In the genomic region with DNA sequence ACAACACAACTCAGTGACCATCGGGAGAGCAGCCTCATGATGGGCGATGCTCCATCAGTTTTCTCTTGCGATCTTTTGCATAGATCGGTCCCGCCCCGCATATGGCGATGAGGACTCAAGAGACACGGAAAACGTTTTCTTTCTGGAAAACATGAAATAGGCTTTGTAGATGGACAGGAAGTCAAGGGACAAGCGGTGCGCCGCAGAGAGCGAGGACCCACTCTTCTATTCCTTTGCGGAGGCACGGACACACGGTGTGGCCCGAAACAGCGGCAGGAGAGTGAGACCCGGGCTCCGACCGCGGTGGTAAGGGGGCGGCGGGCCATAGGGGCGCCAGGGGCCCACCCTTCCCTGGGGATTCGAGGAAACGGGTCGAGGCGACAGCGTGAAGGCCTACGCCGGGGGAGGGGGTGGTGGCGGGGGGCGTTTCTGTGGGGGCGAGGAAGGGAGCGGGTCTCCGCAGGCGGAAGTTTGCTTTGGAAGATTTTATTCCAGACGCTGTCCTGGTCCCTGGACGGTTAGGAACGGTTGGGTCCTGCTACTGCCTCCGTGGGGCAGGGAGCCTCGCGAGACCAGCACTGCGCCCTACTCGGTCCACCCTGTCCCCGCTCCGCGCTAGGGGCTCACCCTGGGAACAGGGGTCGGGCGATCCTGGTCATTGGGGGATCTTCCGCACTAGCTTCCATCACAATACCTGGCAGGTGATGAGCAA, we compare ENCODE assay signal across 1 cellular context.
TF ChIP-seq lines count a peak whose summit lies in the region.

No MANE protein-coding gene starts in this region.

TF ChIP-seq in HepG2, 621 proteins besides CTCF, POLR2A, EP300 and RAD21 (continues in another document):
- TF ChIP-seq, protein P1, sequence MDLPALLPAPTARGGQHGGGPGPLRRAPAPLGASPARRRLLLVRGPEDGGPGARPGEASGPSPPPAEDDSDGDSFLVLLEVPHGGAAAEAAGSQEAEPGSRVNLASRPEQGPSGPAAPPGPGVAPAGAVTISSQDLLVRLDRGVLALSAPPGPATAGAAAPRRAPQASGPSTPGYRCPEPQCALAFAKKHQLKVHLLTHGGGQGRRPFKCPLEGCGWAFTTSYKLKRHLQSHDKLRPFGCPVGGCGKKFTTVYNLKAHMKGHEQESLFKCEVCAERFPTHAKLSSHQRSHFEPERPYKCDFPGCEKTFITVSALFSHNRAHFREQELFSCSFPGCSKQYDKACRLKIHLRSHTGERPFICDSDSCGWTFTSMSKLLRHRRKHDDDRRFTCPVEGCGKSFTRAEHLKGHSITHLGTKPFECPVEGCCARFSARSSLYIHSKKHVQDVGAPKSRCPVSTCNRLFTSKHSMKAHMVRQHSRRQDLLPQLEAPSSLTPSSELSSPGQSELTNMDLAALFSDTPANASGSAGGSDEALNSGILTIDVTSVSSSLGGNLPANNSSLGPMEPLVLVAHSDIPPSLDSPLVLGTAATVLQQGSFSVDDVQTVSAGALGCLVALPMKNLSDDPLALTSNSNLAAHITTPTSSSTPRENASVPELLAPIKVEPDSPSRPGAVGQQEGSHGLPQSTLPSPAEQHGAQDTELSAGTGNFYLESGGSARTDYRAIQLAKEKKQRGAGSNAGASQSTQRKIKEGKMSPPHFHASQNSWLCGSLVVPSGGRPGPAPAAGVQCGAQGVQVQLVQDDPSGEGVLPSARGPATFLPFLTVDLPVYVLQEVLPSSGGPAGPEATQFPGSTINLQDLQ (CRISPR knock-in tag; IDR thresholded peaks at IDR 0.05) = no peak
- peak; percentile 13; the same call in 1 of the 2 replicates for TF ChIP-seq TAF1 (CRISPR knock-in tag; IDR thresholded peaks at IDR 0.05)
- no peak for TF ChIP-seq STAG1 (CRISPR knock-in tag; IDR thresholded peaks at IDR 0.05)
- TF ChIP-seq RAD51 (IDR thresholded peaks at IDR 0.05; ENCODE audit: borderline replicate concordance) = no peak
- no peak for TF ChIP-seq ZNF451 (CRISPR knock-in tag; IDR thresholded peaks at IDR 0.05)
- TF ChIP-seq, protein P2, sequence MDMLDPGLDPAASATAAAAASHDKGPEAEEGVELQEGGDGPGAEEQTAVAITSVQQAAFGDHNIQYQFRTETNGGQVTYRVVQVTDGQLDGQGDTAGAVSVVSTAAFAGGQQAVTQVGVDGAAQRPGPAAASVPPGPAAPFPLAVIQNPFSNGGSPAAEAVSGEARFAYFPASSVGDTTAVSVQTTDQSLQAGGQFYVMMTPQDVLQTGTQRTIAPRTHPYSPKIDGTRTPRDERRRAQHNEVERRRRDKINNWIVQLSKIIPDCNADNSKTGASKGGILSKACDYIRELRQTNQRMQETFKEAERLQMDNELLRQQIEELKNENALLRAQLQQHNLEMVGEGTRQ (IDR thresholded peaks at IDR 0.05; ENCODE audit: low read depth, low read length) = no peak
- TF ChIP-seq, protein P2 (CRISPR knock-in tag; IDR thresholded peaks at IDR 0.05; ENCODE audit: borderline replicate concordance) = no peak
- TF ChIP-seq MEF2D (CRISPR knock-in tag; IDR thresholded peaks at IDR 0.05) = no peak
- TF ChIP-seq U2AF1 (optimal IDR thresholded peaks at IDR 0.05; ENCODE audit: low read depth, low read length) = no peak
- TF ChIP-seq CHD2 (IDR thresholded peaks at IDR 0.05; ENCODE audit: low read depth, low read length) = peak; percentile 93
- TF ChIP-seq NFRKB (IDR thresholded peaks at IDR 0.05) = no peak
- peak; percentile 25; the same call in 1 of the 2 replicates for TF ChIP-seq UBTF (CRISPR knock-in tag; IDR thresholded peaks at IDR 0.05)
- no peak for TF ChIP-seq ZFAT (CRISPR knock-in tag; conservative IDR thresholded peaks at IDR 0.05)
- TF ChIP-seq, protein P3, sequence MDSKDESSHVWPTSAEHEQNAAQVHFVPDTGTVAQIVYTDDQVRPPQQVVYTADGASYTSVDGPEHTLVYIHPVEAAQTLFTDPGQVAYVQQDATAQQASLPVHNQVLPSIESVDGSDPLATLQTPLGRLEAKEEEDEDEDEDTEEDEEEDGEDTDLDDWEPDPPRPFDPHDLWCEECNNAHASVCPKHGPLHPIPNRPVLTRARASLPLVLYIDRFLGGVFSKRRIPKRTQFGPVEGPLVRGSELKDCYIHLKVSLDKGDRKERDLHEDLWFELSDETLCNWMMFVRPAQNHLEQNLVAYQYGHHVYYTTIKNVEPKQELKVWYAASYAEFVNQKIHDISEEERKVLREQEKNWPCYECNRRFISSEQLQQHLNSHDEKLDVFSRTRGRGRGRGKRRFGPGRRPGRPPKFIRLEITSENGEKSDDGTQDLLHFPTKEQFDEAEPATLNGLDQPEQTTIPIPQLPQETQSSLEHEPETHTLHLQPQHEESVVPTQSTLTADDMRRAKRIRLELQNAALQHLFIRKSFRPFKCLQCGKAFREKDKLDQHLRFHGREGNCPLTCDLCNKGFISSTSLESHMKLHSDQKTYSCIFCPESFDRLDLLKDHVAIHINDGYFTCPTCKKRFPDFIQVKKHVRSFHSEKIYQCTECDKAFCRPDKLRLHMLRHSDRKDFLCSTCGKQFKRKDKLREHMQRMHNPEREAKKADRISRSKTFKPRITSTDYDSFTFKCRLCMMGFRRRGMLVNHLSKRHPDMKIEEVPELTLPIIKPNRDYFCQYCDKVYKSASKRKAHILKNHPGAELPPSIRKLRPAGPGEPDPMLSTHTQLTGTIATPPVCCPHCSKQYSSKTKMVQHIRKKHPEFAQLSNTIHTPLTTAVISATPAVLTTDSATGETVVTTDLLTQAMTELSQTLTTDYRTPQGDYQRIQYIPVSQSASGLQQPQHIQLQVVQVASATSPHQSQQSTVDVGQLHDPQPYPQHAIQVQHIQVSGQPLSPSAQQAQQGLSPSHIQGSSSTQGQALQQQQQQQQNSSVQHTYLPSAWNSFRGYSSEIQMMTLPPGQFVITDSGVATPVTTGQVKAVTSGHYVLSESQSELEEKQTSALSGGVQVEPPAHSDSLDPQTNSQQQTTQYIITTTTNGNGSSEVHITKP (CRISPR knock-in tag; IDR thresholded peaks at IDR 0.05; ENCODE audit: low read depth) = 0 out of 2 replicates have a peak, but pooled peaks have one; percentile 1
- TF ChIP-seq ZNF230 (CRISPR knock-in tag; IDR thresholded peaks at IDR 0.05) = no peak
- no peak for TF ChIP-seq SNRNP70 (IDR thresholded peaks at IDR 0.05; ENCODE audit: low read depth, low read length)
- no peak for TF ChIP-seq ZNF207 (IDR thresholded peaks at IDR 0.05; ENCODE audit: borderline replicate concordance)
- TF ChIP-seq HHEX (CRISPR knock-in tag; IDR thresholded peaks at IDR 0.05) = no peak
- no peak for TF ChIP-seq ZNF253 (CRISPR knock-in tag; IDR thresholded peaks at IDR 0.05; ENCODE audit: borderline replicate concordance)
- TF ChIP-seq SOX5 (CRISPR knock-in tag; IDR thresholded peaks at IDR 0.05; ENCODE audit: borderline replicate concordance) = no peak
- no peak for TF ChIP-seq PTBP1 (IDR thresholded peaks at IDR 0.05; ENCODE audit: low read depth, low read length, poor library complexity, severe bottlenecking)
- TF ChIP-seq ZFP91 (CRISPR knock-in tag; IDR thresholded peaks at IDR 0.05; ENCODE audit: borderline replicate concordance) = no peak; the same call in 1 of the 2 replicates
- TF ChIP-seq THAP11 (CRISPR knock-in tag; IDR thresholded peaks at IDR 0.05) = no peak
- TF ChIP-seq JDP2 (CRISPR knock-in tag; IDR thresholded peaks at IDR 0.05; ENCODE audit: borderline replicate concordance) = no peak
- TF ChIP-seq, protein P4, sequence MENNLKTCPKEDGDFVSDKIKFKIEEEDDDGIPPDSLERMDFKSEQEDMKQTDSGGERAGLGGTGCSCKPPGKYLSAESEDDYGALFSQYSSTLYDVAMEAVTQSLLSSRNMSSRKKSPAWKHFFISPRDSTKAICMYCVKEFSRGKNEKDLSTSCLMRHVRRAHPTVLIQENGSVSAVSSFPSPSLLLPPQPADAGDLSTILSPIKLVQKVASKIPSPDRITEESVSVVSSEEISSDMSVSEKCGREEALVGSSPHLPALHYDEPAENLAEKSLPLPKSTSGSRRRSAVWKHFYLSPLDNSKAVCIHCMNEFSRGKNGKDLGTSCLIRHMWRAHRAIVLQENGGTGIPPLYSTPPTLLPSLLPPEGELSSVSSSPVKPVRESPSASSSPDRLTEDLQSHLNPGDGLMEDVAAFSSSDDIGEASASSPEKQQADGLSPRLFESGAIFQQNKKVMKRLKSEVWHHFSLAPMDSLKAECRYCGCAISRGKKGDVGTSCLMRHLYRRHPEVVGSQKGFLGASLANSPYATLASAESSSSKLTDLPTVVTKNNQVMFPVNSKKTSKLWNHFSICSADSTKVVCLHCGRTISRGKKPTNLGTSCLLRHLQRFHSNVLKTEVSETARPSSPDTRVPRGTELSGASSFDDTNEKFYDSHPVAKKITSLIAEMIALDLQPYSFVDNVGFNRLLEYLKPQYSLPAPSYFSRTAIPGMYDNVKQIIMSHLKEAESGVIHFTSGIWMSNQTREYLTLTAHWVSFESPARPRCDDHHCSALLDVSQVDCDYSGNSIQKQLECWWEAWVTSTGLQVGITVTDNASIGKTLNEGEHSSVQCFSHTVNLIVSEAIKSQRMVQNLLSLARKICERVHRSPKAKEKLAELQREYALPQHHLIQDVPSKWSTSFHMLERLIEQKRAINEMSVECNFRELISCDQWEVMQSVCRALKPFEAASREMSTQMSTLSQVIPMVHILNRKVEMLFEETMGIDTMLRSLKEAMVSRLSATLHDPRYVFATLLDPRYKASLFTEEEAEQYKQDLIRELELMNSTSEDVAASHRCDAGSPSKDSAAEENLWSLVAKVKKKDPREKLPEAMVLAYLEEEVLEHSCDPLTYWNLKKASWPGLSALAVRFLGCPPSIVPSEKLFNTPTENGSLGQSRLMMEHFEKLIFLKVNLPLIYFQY (CRISPR knock-in tag; IDR thresholded peaks at IDR 0.05; ENCODE audit: borderline replicate concordance) = no peak
- no peak for TF ChIP-seq U2AF2 (IDR thresholded peaks at IDR 0.05; ENCODE audit: low read depth, low read length)
- TF ChIP-seq ZNF781 (CRISPR knock-in tag; IDR thresholded peaks at IDR 0.05; ENCODE audit: borderline replicate concordance, not compliant biosample characterization) = no peak
- TF ChIP-seq TBL1XR1 (IDR thresholded peaks at IDR 0.05; ENCODE audit: borderline replicate concordance, low read length, partially characterized antibody) = no peak
- TF ChIP-seq ZNF746 (CRISPR knock-in tag; IDR thresholded peaks at IDR 0.05) = no peak
- no peak for TF ChIP-seq ZNF34 (CRISPR knock-in tag; IDR thresholded peaks at IDR 0.05; ENCODE audit: borderline replicate concordance)
- TF ChIP-seq ZBTB21 (CRISPR knock-in tag; IDR thresholded peaks at IDR 0.05) = 0 out of 2 replicates have a peak, but pooled peaks have one; percentile 29
- TF ChIP-seq, protein P5, sequence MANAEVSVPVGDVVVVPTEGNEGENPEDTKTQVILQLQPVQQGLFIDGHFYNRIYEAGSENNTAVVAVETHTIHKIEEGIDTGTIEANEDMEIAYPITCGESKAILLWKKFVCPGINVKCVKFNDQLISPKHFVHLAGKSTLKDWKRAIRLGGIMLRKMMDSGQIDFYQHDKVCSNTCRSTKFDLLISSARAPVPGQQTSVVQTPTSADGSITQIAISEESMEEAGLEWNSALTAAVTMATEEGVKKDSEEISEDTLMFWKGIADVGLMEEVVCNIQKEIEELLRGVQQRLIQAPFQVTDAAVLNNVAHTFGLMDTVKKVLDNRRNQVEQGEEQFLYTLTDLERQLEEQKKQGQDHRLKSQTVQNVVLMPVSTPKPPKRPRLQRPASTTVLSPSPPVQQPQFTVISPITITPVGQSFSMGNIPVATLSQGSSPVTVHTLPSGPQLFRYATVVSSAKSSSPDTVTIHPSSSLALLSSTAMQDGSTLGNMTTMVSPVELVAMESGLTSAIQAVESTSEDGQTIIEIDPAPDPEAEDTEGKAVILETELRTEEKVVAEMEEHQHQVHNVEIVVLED (CRISPR knock-in tag; IDR thresholded peaks at IDR 0.05; ENCODE audit: borderline replicate concordance) = no peak
- TF ChIP-seq MAFK (conservative IDR thresholded peaks at IDR 0.05 in 1 of 2, IDR thresholded peaks at IDR 0.05 in 1 of 2; ENCODE audit: low read length in 2 of 2) = no peak
- TF ChIP-seq, protein P6, sequence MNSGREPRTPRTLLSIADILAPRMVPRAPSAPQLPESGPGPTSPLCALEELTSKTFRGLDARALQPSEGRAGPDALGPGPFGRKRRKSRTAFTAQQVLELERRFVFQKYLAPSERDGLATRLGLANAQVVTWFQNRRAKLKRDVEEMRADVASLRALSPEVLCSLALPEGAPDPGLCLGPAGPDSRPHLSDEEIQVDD (CRISPR knock-in tag; IDR thresholded peaks at IDR 0.05; ENCODE audit: borderline replicate concordance) = no peak
- TF ChIP-seq ZNF607 (CRISPR knock-in tag; IDR thresholded peaks at IDR 0.05; ENCODE audit: borderline replicate concordance) = peak; percentile 16; the same call in 1 of the 2 replicates
